In the genomic region with DNA sequence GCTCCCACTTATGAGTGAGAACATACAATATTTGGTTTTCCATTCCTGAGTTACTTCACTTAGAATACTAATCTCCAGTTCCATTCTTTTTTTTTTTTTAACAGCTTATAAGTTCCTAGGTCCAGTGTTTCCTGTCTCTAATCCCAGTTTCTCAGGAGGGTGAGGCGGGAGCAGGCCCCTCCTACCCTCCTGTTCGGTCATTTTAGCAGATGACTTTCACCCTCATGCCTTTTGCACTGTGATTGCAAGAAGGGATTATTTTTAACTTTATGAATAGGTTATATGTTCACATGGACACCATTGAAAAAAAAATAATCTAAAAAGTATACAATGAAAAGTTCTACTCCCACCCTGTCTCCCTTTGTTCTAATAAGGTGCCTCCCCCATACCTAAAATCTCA, we compare ENCODE assay signal across 24 cellular contexts. TPM values are rescaled to one million over a fixed set of nuclear protein-coding genes. Genes with fewer than 3 reads are reported as not detected.
A peak's percentile ranks its signal among the peaks of the same experiment; 100 is the strongest.
DNase-seq lines count a peak whose midpoint lies in the region; ATAC-seq, FAIRE-seq and TF ChIP-seq lines count a peak whose summit lies in the region.
"Had no signal": no experiment of that assay in that cellular context is flagged by ENCODE, and none has a peak within 500 bp of the region (broad histone marks: within the 10 kb centered on the region; RNA-seq: fewer than 3 reads in every experiment).

No MANE protein-coding gene starts in this region.

- FAIRE-seq in astrocyte (lab: Jason Lieb, UNC) = no peak
- FAIRE-seq: HTR-8/SVneo, RCC 7860 had no signal

- H3K9me3 ChIP-seq in astrocyte (ENCODE audit: insufficient read depth, low read depth, low read length) = no peaks in the 10 kb centered on the region
- H3K9me3 ChIP-seq: MG63 had no signal

- no peaks in the 10 kb centered on the region for H3K9me2 ChIP-seq in GM23338 (ENCODE audit: insufficient read depth)

- TF ChIP-seq CTCF in GM23338 (conservative IDR thresholded peaks at IDR 0.05; ENCODE audit: low read depth in 2 of 2) (no peak), astrocyte (IDR thresholded peaks at IDR 0.05; ENCODE audit: insufficient read depth, low read depth, low read length) (no peak), foreskin keratinocyte (conservative IDR thresholded peaks at IDR 0.05) (no peak)

- peaks cover 51% of the 10 kb centered on the region for H3K4me1 Mint-ChIP-seq in GM23338
- peaks cover 14% of the 10 kb centered on the region for H3K4me1 Mint-ChIP-seq in astrocyte (ENCODE audit: low read depth, unreplicated experiment)

- no peak overlapping the region for H3K27ac ChIP-seq in GM23338 (ENCODE audit: low read depth)
- no peak overlapping the region for H3K27ac ChIP-seq in astrocyte (ENCODE audit: low read depth, low read length)
- peak overlapping the region; percentile 37 for H3K27ac ChIP-seq in foreskin keratinocyte
- H3K27ac ChIP-seq in temporal lobe (ENCODE audit: low read depth, low read length) = peak overlapping the region; percentile 80
- H3K27ac ChIP-seq: GM23248 had no signal

- no peak overlapping the region for H3K4me3 ChIP-seq in GM23338
- H3K4me3 ChIP-seq in astrocyte (ENCODE audit: insufficient read depth, low read depth, low read length) = no peak overlapping the region
- H3K4me3 ChIP-seq: GM23248, MG63 had no signal

- no peak overlapping the region for H2AFZ ChIP-seq in GM23338
- no peak overlapping the region for H2AFZ ChIP-seq in astrocyte (ENCODE audit: low read depth, low read length)
- H2AFZ ChIP-seq: GM23248 had no signal

- H3K27ac Mint-ChIP-seq in GM23338 = peak overlapping the region; percentile 46; the same call in 1 of the 2 replicates
- no peak overlapping the region for H3K27ac Mint-ChIP-seq in astrocyte (ENCODE audit: unreplicated experiment)
- H3K27ac Mint-ChIP-seq: CD4-positive, alpha-beta memory T cell had no signal

- H3K4me2 ChIP-seq in GM23338 (no peak overlapping the region), astrocyte (ENCODE audit: low read length) (no peak overlapping the region)

- no peaks in the 10 kb centered on the region; the same call in 2 of the 3 replicates for H3K9me3 Mint-ChIP-seq in GM23338
- no peaks in the 10 kb centered on the region for H3K9me3 Mint-ChIP-seq in astrocyte (ENCODE audit: unreplicated experiment)
- H3K9me3 Mint-ChIP-seq: CD4-positive, alpha-beta memory T cell; H9 had no signal

- H3K4me3 Mint-ChIP-seq in GM23338 (no peak overlapping the region), astrocyte (ENCODE audit: unreplicated experiment) (peak overlapping the region; percentile 40)
- H3K4me3 Mint-ChIP-seq: CD4-positive, alpha-beta memory T cell; H9 had no signal

- DNase-seq in GM23338 (ENCODE audit: low spot score) (no peak), astrocyte (ENCODE audit: low read depth) (no peak), foreskin keratinocyte (no peak), NCI-H187 treated with DMSO at 0.1 percent for 48 hours (lab: John Stamatoyannopoulos, UW) (no peak)
- DNase-seq in activated naive CD4-positive, alpha-beta T cell treated with anti-CD3 and anti-CD28 coated beads, Interleukin-2, amount 50 U/mL, for 16 hours = no peak
- DNase-seq: CD4-positive, alpha-beta memory T cell; COR-L47; DMS79 treated with DMSO at 0.1 percent for 48 hours; GM23248; H9; KBM-7; MG63; NCI-H1105 treated with DMSO at 0.1 percent for 48 hours; NCI-H146; NCI-H2029; NCI-H446; NCI-H524 treated with DMSO at 0.1 percent for 48 hours; NCI-H774 had no signal

- H4K20me1 ChIP-seq in GM23338 (replicated peaks; ENCODE audit: insufficient read depth) (no peaks in the 10 kb centered on the region), astrocyte (ENCODE audit: insufficient read depth, low read length) (no peaks in the 10 kb centered on the region)

- H3K27me3 ChIP-seq in GM23338 (ENCODE audit: insufficient read depth) = no peaks in the 10 kb centered on the region
- H3K27me3 ChIP-seq in astrocyte (ENCODE audit: insufficient read depth, low read length) = peaks cover 14% of the 10 kb centered on the region
- no peaks in the 10 kb centered on the region for H3K27me3 ChIP-seq in foreskin keratinocyte
- H3K27me3 ChIP-seq: MG63 had no signal

- H3F3A ChIP-seq in GM23338 (replicated peaks; ENCODE audit: low read depth) = peaks cover 14% of the 10 kb centered on the region

- H3K4me1 ChIP-seq in GM23338 (ENCODE audit: insufficient read depth) = peaks cover 19% of the 10 kb centered on the region
- H3K4me1 ChIP-seq in astrocyte (ENCODE audit: insufficient read depth, low read length) = peaks cover 14% of the 10 kb centered on the region
- peaks cover 18% of the 10 kb centered on the region for H3K4me1 ChIP-seq in foreskin keratinocyte

- H3K79me2 ChIP-seq in GM23338 (replicated peaks; ENCODE audit: insufficient read depth) (peaks cover 28% of the 10 kb centered on the region), astrocyte (ENCODE audit: insufficient read depth, low read length) (no peaks in the 10 kb centered on the region)

- H3K27me3 Mint-ChIP-seq in GM23338 (ENCODE audit: insufficient read depth, low read depth, poor library complexity) (peaks cover 9% of the 10 kb centered on the region), astrocyte (ENCODE audit: low read depth, unreplicated experiment) (peaks cover 15% of the 10 kb centered on the region)

- H3K36me3 ChIP-seq in GM23338 (ENCODE audit: insufficient read depth) (no peaks in the 10 kb centered on the region; the same call in 1 of the 2 replicates), astrocyte (ENCODE audit: insufficient read depth, low read length) (no peaks in the 10 kb centered on the region)
- H3K36me3 ChIP-seq: MG63 had no signal

- H3K36me3 Mint-ChIP-seq in GM23338 (ENCODE audit: low read depth) (peaks cover 57% of the 10 kb centered on the region), astrocyte (ENCODE audit: low read depth, unreplicated experiment) (no peaks in the 10 kb centered on the region)
- H3K36me3 Mint-ChIP-seq: CD4-positive, alpha-beta memory T cell had no signal

- ATAC-seq in GM23338 (no peak), foreskin keratinocyte (no peak), GM19035 (IDR thresholded peaks at IDR 0.05; ENCODE audit: unreplicated experiment) (no peak)
- ATAC-seq: SK-N-SH treated with all-trans-retinoic acid at 6 μM for 48 hours had no signal

- no peak overlapping the region for H3K9ac ChIP-seq in astrocyte (ENCODE audit: low read length)
- H3K9ac ChIP-seq: GM23248 had no signal

TF ChIP-seq in GM23338, 12 proteins besides CTCF, POLR2A, EP300 and RAD21 (continues in another document):
- no peak for TF ChIP-seq EZH2phosphoT487 (IDR thresholded peaks at IDR 0.05; ENCODE audit: unreplicated experiment)
- no peak for TF ChIP-seq ZNF114 (CRISPR knock-in tag; IDR thresholded peaks at IDR 0.05)
- TF ChIP-seq STAT1 (IDR thresholded peaks at IDR 0.05; ENCODE audit: unreplicated experiment) = no peak
- TF ChIP-seq, protein P1, sequence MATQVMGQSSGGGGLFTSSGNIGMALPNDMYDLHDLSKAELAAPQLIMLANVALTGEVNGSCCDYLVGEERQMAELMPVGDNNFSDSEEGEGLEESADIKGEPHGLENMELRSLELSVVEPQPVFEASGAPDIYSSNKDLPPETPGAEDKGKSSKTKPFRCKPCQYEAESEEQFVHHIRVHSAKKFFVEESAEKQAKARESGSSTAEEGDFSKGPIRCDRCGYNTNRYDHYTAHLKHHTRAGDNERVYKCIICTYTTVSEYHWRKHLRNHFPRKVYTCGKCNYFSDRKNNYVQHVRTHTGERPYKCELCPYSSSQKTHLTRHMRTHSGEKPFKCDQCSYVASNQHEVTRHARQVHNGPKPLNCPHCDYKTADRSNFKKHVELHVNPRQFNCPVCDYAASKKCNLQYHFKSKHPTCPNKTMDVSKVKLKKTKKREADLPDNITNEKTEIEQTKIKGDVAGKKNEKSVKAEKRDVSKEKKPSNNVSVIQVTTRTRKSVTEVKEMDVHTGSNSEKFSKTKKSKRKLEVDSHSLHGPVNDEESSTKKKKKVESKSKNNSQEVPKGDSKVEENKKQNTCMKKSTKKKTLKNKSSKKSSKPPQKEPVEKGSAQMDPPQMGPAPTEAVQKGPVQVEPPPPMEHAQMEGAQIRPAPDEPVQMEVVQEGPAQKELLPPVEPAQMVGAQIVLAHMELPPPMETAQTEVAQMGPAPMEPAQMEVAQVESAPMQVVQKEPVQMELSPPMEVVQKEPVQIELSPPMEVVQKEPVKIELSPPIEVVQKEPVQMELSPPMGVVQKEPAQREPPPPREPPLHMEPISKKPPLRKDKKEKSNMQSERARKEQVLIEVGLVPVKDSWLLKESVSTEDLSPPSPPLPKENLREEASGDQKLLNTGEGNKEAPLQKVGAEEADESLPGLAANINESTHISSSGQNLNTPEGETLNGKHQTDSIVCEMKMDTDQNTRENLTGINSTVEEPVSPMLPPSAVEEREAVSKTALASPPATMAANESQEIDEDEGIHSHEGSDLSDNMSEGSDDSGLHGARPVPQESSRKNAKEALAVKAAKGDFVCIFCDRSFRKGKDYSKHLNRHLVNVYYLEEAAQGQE (IDR thresholded peaks at IDR 0.05; ENCODE audit: unreplicated experiment) = no peak
- no peak for TF ChIP-seq ZNF331 (CRISPR knock-in tag; IDR thresholded peaks at IDR 0.05; ENCODE audit: low read depth)
- no peak for TF ChIP-seq NANOG (IDR thresholded peaks at IDR 0.05; ENCODE audit: borderline replicate concordance)
- no peak for TF ChIP-seq POLR2AphosphoS5 (IDR thresholded peaks at IDR 0.05; ENCODE audit: low read depth)
- no peak for TF ChIP-seq JUNB (IDR thresholded peaks at IDR 0.05; ENCODE audit: unreplicated experiment)
- TF ChIP-seq CREB1 (CRISPR knock-in tag; IDR thresholded peaks at IDR 0.05; ENCODE audit: low read depth) = no peak
- TF ChIP-seq, protein P2, sequence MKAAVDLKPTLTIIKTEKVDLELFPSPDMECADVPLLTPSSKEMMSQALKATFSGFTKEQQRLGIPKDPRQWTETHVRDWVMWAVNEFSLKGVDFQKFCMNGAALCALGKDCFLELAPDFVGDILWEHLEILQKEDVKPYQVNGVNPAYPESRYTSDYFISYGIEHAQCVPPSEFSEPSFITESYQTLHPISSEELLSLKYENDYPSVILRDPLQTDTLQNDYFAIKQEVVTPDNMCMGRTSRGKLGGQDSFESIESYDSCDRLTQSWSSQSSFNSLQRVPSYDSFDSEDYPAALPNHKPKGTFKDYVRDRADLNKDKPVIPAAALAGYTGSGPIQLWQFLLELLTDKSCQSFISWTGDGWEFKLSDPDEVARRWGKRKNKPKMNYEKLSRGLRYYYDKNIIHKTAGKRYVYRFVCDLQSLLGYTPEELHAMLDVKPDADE (IDR thresholded peaks at IDR 0.05) = no peak
- no peak for TF ChIP-seq EZH2 (IDR thresholded peaks at IDR 0.05; ENCODE audit: low read depth, unreplicated experiment)

RNA-seq across cellular contexts. Expression of a gene that starts 47.6 kb away (rescaled TPM):
- 142 TPM in 2 replicates for total RNA-seq in GM23338 (2014; rRNA removed; shearing (Covaris generic))
- polyA plus RNA-seq in GM23338 (2016; fragmentation: Nextera tagmentation; extraction: Ambion mirVana) = 58.1 and 64.1 TPM in 2 replicates
- total RNA-seq in astrocyte = 10.7 and 23.8 TPM in 2 replicates
- total RNA-seq in foreskin keratinocyte = 210 and 216 TPM in 2 replicates
- 73.4 and 89.6 TPM in 2 replicates for polyA plus RNA-seq in foreskin keratinocyte
- total RNA-seq in temporal lobe = 2.2 TPM
- total RNA-seq: GM23248, LHCN-M2 had no signal

RNA-seq across cellular contexts. Expression of a gene that starts 58.6 kb away (rescaled TPM):
- 18.8 and 23.2 TPM in 2 replicates for total RNA-seq in GM23338 (2014; rRNA removed; shearing (Covaris generic))
- polyA plus RNA-seq in GM23338 (2016; fragmentation: Nextera tagmentation; extraction: Ambion mirVana) = 5.5 and 7.2 TPM in 2 replicates
- total RNA-seq in astrocyte = 15.8 and 16.8 TPM in 2 replicates
- total RNA-seq in foreskin keratinocyte = 16.0 and 16.3 TPM in 2 replicates
- 8.4 and 9.5 TPM in 2 replicates for polyA plus RNA-seq in foreskin keratinocyte
- total RNA-seq in temporal lobe = 22.4 TPM

Comparison
In these comparisons a context has a peak if more than half of its experiments do, and no peak if none do; other contexts are left out.
1. H3K27ac ChIP-seq: peak in foreskin keratinocyte (single experiment) and temporal lobe (single experiment); none in GM23338 (single experiment) and astrocyte (single experiment).